ENCODE assay signal across 18 cellular contexts in genomic region chr22:23753371-23753770, GRCh38. TPM values are rescaled to one million over a fixed set of nuclear protein-coding genes. Genes with fewer than 3 reads are reported as not detected.
DNase-seq lines count a peak whose midpoint lies in the region; ATAC-seq and TF ChIP-seq lines count a peak whose summit lies in the region.
"Had no signal": no experiment of that assay in that cellular context is flagged by ENCODE, and none has a peak within 500 bp of the region (broad histone marks: within the 10 kb centered on the region; RNA-seq: fewer than 3 reads in every experiment).

No MANE protein-coding gene starts in this region.

- H3K4me1 ChIP-seq in OCI-LY1 (ENCODE audit: insufficient read depth, low read length, severe bottlenecking) (peaks cover 66% of the 10 kb centered on the region), aorta (ENCODE audit: control insufficient read depth in 1 of 2, insufficient read depth in 2 of 2, low read length in 2 of 2) (no peaks in the 10 kb centered on the region)

- peaks cover 17% of the 10 kb centered on the region for H3K4me1 Mint-ChIP-seq in neural crest cell
- H3K4me1 Mint-ChIP-seq in nephron progenitor cell, result peaks cover 41% of the 10 kb centered on the region

- peak overlapping the region; percentile 97 for H3K9ac ChIP-seq in OCI-LY1 (ENCODE audit: low read length)

- peak overlapping the region; percentile 8 for H3K4me3 ChIP-seq in GM06990 (replicated peaks; ENCODE audit: low read depth, low read length)
- H3K4me3 ChIP-seq in OCI-LY1 (ENCODE audit: low read depth, low read length, poor library complexity, severe bottlenecking), result peak overlapping the region; percentile 94
- H3K4me3 ChIP-seq in aorta (ENCODE audit: low read length in 2 of 2), result no peak overlapping the region
- H3K4me3 ChIP-seq: heart left ventricle, right atrium auricular region had no signal

- no peak for DNase-seq in GM06990 (ENCODE audit: extremely low read depth, insufficient read length)
- no peak for DNase-seq in neural crest cell (ENCODE audit: low read depth, low spot score)
- DNase-seq in nephron progenitor cell, result no peak
- no peak for DNase-seq in aorta
- DNase-seq: activated CD4-positive, CD25-positive, alpha-beta regulatory T cell; effector memory CD4-positive, alpha-beta T cell; GDM1; HFFc6; MM.1S; NCI-H187 treated with DMSO at 0.1 percent for 48 hours; SHP77 treated with DMSO at 0.1 percent for 48 hours had no signal

- H3K27ac ChIP-seq in OCI-LY1 (ENCODE audit: low read depth, low read length, poor library complexity, severe bottlenecking) (peak overlapping the region; percentile 94), aorta (ENCODE audit: low read depth in 1 of 2, low read length in 2 of 2) (no peak overlapping the region)
- H3K27ac ChIP-seq: heart left ventricle, right atrium auricular region had no signal

- peak overlapping the region; percentile 98 for H3K4me2 ChIP-seq in OCI-LY1 (ENCODE audit: low read length)

- no peaks in the 10 kb centered on the region for H3K36me3 Mint-ChIP-seq in neural crest cell (ENCODE audit: low read depth)
- peaks cover 6% of the 10 kb centered on the region for H3K36me3 Mint-ChIP-seq in nephron progenitor cell (ENCODE audit: low read depth)

- H3K4me3 Mint-ChIP-seq in neural crest cell (peak overlapping the region; percentile 71), nephron progenitor cell (no peak overlapping the region)
- H3K4me3 Mint-ChIP-seq: HFFc6 had no signal

- H2AFZ ChIP-seq in OCI-LY1 (ENCODE audit: low read length), result no peak overlapping the region

- H3K9me3 Mint-ChIP-seq in neural crest cell, result no peaks in the 10 kb centered on the region
- no peaks in the 10 kb centered on the region for H3K9me3 Mint-ChIP-seq in nephron progenitor cell
- H3K9me3 Mint-ChIP-seq: HFFc6 had no signal

- no peak for ATAC-seq in HG02588 (IDR thresholded peaks at IDR 0.05; ENCODE audit: unreplicated experiment)
- ATAC-seq in aorta (ENCODE audit: low FRiP score), result no peak
- ATAC-seq: heart left ventricle had no signal

- 75 to 79% methylated on average over 2 of the region's 2 CpGs for WGBS in aorta, 2 donors

- no peaks in the 10 kb centered on the region for H3K27me3 Mint-ChIP-seq in neural crest cell (ENCODE audit: low read depth)
- H3K27me3 Mint-ChIP-seq in nephron progenitor cell (ENCODE audit: low read depth, poor library complexity), result peaks cover 10% of the 10 kb centered on the region

- H3F3A ChIP-seq in OCI-LY1 (ENCODE audit: insufficient read depth, low read length), result peaks cover 4% of the 10 kb centered on the region; the same call in 1 of the 2 replicates

- no peaks in the 10 kb centered on the region for H3K9me2 ChIP-seq in OCI-LY1 (ENCODE audit: low read depth, low read length)

- H3K36me3 ChIP-seq in GM06990 (ENCODE audit: control insufficient read depth, insufficient read depth, low read length) (no peaks in the 10 kb centered on the region), OCI-LY1 (ENCODE audit: insufficient read depth, low read length) (no peaks in the 10 kb centered on the region), aorta (ENCODE audit: control insufficient read depth in 1 of 2, insufficient read depth in 2 of 2, low read length in 1 of 2) (no peaks in the 10 kb centered on the region)
- H3K36me3 ChIP-seq: heart left ventricle, right atrium auricular region had no signal

- no peaks in the 10 kb centered on the region for H3K79me2 ChIP-seq in OCI-LY1 (ENCODE audit: insufficient read depth, low read length)

- intact Hi-C loops in aorta (cut with DNase I), result no loop called here

- H3K9me3 ChIP-seq in OCI-LY1 (ENCODE audit: low read length) (no peaks in the 10 kb centered on the region), aorta (ENCODE audit: control insufficient read depth, low read length) (no peaks in the 10 kb centered on the region)
- H3K9me3 ChIP-seq: heart left ventricle, right atrium auricular region had no signal

- no peaks in the 10 kb centered on the region for H3K27me3 ChIP-seq in GM06990 (replicated peaks; ENCODE audit: control insufficient read depth, insufficient read depth, low read length)
- H3K27me3 ChIP-seq in OCI-LY1 (ENCODE audit: insufficient read depth, low read length), result no peaks in the 10 kb centered on the region
- H3K27me3 ChIP-seq in aorta (ENCODE audit: control insufficient read depth in 1 of 2, insufficient read depth in 2 of 2, low read length in 1 of 2), result no peaks in the 10 kb centered on the region
- H3K27me3 ChIP-seq: heart left ventricle, right atrium auricular region had no signal

- no peaks in the 10 kb centered on the region for H4K20me1 ChIP-seq in OCI-LY1 (ENCODE audit: insufficient read depth, low read length)

- TF ChIP-seq CTCF in GM06990 (IDR thresholded peaks at IDR 0.05; ENCODE audit: insufficient read depth, low read length, poor library complexity, severe bottlenecking), result no peak
- no peak for TF ChIP-seq CTCF in OCI-LY1 (IDR thresholded peaks at IDR 0.05; ENCODE audit: low read length)
- no peak for TF ChIP-seq CTCF in neural crest cell (conservative IDR thresholded peaks at IDR 0.05)
- no peak for TF ChIP-seq CTCF in nephron progenitor cell (IDR thresholded peaks at IDR 0.05)

- H3K27ac Mint-ChIP-seq in neural crest cell (ENCODE audit: unreplicated experiment), result no peak overlapping the region
- H3K27ac Mint-ChIP-seq in nephron progenitor cell, result no peak overlapping the region
- H3K27ac Mint-ChIP-seq: HFFc6 had no signal

RNA-seq across cellular contexts. Expression of gene VPREB3, which starts 0.9 kb away (rescaled TPM):
- not detected in 2 replicates for total RNA-seq in neural crest cell
- total RNA-seq in aorta, result under 1 TPM in 1 of 2 donors, not detected in 1; 0.69 TPM
- polyA plus RNA-seq in aorta, result not detected
- total RNA-seq: lung microvascular endothelial cell; NCI-H460; right atrium auricular region; T-helper 2 cell treated with Interferon-gamma antibody and Interleukin-4, amounts not matched to agents 100 ng/mL and 5 ng/mL, for 36 hours had no signal

RNA-seq across cellular contexts. Expression of gene ZNF70, which starts 2.5 kb away (rescaled TPM):
- 11.4 and 13.0 TPM in 2 replicates for total RNA-seq in neural crest cell
- total RNA-seq in aorta, result 10 to 100 TPM in 1 of 2 donors, 1 to 10 TPM in 1; 9.8 to 14.0 TPM
- 1 to 10 TPM; 1.4 to 3.6 TPM for polyA plus RNA-seq in aorta

RNA-seq across cellular contexts. Expression of gene C22orf15, which starts 9.4 kb away (rescaled TPM):
- total RNA-seq in neural crest cell (0.41 and 0.79 TPM in 2 replicates), aorta (under 1 TPM in 1 of 2 donors, not detected in 1; 0.69 TPM)
- polyA plus RNA-seq in aorta, result under 1 TPM in 1 of 2 donors, not detected in 1; 0.23 TPM
- total RNA-seq: heart left ventricle, NCI-H460, right atrium auricular region had no signal
- polyA plus RNA-seq: heart left ventricle had no signal

RNA-seq across cellular contexts. Expression of gene CHCHD10, which starts 14.4 kb away (rescaled TPM):
- total RNA-seq in neural crest cell, result 35.8 and 38.8 TPM in 2 replicates
- total RNA-seq in aorta, result 10 to 100 TPM; 30.9 to 41.9 TPM
- polyA plus RNA-seq in aorta, result 10 to 100 TPM; 58.5 to 68.4 TPM

RNA-seq across cellular contexts. Expression of gene MMP11, which starts 19.3 kb away (rescaled TPM):
- total RNA-seq in neural crest cell (10.8 and 11.2 TPM in 2 replicates), aorta (1 to 10 TPM; 1.3 to 3.0 TPM)
- 1 to 10 TPM; 3.5 to 5.1 TPM for polyA plus RNA-seq in aorta

Comparison
In these comparisons a context has a peak if more than half of its experiments do, and no peak if none do; other contexts are left out.
1. H3K4me3 ChIP-seq: peak in GM06990 (single experiment) and OCI-LY1 (single experiment); none in aorta (0 of 2).